In the genomic region with DNA sequence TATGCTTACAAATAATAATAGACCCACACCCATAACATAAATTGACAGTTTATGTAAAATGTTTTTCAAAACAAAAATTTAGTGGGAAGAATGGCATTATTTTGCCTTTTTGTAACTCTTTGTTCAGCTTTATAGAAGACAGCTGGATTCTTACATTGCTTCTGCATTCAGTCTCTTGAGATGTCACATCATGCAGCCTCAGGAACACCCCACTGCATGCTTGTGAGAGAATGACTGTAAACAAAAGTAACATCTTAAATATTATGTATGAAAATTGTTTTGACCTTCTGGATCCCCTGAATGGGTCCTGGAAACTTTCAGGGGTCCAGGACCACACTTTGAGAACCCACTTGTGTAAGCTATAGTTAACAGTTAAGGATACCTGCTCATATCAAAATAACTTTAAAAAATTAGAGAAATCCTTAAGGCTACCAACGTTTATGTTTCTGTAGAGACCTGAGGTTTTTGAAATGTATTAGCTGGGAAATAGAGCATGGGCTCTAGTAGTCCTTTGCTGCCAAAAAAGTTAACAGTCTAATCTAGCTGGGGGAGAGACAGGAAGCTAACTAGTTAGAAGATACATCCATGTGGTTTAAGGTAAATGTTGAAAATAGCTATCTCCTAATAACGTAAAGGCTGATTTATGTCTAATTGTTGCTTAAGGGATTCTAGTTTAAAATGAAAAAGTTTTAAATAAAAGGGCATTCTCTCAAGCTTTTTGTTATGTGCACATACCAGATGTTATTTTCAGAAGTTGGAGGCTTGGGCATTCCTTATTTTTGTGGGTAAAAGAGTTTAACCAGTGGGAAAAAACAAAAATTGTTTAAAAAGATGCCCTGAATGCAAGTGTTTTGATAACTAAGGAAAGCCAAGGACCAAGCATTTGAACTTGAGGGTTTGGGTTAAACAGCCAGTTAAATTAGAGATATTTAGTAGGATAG, we compare ENCODE assay signal across 1 cellular context.
TF ChIP-seq lines count a peak whose summit lies in the region.

No MANE protein-coding gene starts in this region.

TF ChIP-seq in HepG2, 621 proteins besides CTCF, POLR2A, EP300 and RAD21:
- TF ChIP-seq ZNF577 (CRISPR knock-in tag; IDR thresholded peaks at IDR 0.05; ENCODE audit: borderline replicate concordance, low read depth) (no peak), ZNF3 (CRISPR knock-in tag; IDR thresholded peaks at IDR 0.05) (no peak), CBX1 (IDR thresholded peaks at IDR 0.05; ENCODE audit: low read depth) (no peak), DPF2 (CRISPR knock-in tag; IDR thresholded peaks at IDR 0.05; ENCODE audit: borderline replicate concordance, low read depth) (no peak), RXRA (CRISPR knock-in tag; IDR thresholded peaks at IDR 0.05) (no peak), SYNCRIP (IDR thresholded peaks at IDR 0.05; ENCODE audit: insufficient read depth, low read depth, low read length) (no peak), CHD2 (IDR thresholded peaks at IDR 0.05; ENCODE audit: low read depth, low read length) (no peak), NFIC (IDR thresholded peaks at IDR 0.05; ENCODE audit: low read length) (no peak), ZNF274 (CRISPR knock-in tag; IDR thresholded peaks at IDR 0.05) (no peak), KMT2B (CRISPR knock-in tag; IDR thresholded peaks at IDR 0.05) (no peak), RBAK (CRISPR knock-in tag; IDR thresholded peaks at IDR 0.05) (no peak), ZNF367 (CRISPR knock-in tag; IDR thresholded peaks at IDR 0.05; ENCODE audit: borderline replicate concordance) (no peak), GTF2F1 (IDR thresholded peaks at IDR 0.05; ENCODE audit: low read length) (no peak)
- TF ChIP-seq, protein P1, sequence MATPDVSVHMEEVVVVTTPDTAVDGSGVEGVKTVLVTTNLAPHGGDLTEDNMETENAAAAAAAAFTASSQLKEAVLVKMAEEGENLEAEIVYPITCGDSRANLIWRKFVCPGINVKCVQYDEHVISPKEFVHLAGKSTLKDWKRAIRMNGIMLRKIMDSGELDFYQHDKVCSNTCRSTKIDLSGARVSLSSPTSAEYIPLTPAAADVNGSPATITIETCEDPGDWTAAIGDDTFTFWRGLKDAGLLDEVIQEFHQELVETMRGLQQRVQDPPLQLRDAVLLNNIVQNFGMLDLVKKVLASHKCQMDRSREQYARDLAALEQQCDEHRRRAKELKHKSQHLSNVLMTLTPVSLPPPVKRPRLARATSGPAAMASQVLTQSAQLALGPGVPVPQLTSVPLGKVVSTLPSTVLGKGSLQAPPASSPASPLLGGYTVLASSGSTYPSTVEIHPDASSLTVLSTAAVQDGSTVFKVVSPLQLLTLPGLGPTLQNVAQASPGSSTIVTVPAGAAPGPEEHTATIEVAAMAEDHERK (CRISPR knock-in tag; IDR thresholded peaks at IDR 0.05; ENCODE audit: low read depth) = no peak
- TF ChIP-seq, protein P2, sequence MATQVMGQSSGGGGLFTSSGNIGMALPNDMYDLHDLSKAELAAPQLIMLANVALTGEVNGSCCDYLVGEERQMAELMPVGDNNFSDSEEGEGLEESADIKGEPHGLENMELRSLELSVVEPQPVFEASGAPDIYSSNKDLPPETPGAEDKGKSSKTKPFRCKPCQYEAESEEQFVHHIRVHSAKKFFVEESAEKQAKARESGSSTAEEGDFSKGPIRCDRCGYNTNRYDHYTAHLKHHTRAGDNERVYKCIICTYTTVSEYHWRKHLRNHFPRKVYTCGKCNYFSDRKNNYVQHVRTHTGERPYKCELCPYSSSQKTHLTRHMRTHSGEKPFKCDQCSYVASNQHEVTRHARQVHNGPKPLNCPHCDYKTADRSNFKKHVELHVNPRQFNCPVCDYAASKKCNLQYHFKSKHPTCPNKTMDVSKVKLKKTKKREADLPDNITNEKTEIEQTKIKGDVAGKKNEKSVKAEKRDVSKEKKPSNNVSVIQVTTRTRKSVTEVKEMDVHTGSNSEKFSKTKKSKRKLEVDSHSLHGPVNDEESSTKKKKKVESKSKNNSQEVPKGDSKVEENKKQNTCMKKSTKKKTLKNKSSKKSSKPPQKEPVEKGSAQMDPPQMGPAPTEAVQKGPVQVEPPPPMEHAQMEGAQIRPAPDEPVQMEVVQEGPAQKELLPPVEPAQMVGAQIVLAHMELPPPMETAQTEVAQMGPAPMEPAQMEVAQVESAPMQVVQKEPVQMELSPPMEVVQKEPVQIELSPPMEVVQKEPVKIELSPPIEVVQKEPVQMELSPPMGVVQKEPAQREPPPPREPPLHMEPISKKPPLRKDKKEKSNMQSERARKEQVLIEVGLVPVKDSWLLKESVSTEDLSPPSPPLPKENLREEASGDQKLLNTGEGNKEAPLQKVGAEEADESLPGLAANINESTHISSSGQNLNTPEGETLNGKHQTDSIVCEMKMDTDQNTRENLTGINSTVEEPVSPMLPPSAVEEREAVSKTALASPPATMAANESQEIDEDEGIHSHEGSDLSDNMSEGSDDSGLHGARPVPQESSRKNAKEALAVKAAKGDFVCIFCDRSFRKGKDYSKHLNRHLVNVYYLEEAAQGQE (IDR thresholded peaks at IDR 0.05; ENCODE audit: borderline replicate concordance in 1 of 2, low read depth in 1 of 2, low read length in 2 of 2) = no peak
